Comparison of ENCODE assay signal across 8 cellular contexts in genomic region chr5:32531885-32532520, GRCh38. TPM values are rescaled to one million over a fixed set of nuclear protein-coding genes. Genes with fewer than 3 reads are reported as not detected.
DNase-seq lines count a peak whose midpoint lies in the region; ATAC-seq, FAIRE-seq and TF ChIP-seq lines count a peak whose summit lies in the region.

No MANE protein-coding gene starts in this region.

- BruUV-seq in K562 (replicated peaks; lab: Mats Ljungman, UMichigan) = no TSS peak

- no peak overlapping the region for H2AFZ ChIP-seq in K562 (ENCODE audit: low read depth, low read length)

- intact Hi-C loops in CD4-positive, alpha-beta T cell (cut with DNase I, micrococcal nuclease) = loop anchor here (1.0 to 5.0 kb wide), 5 partner anchors 30 to 1475 kb away; partner anchors contain the start of genes SUB1 (in 2 of the 2) and AMACR (in 1 of the 2)
- intact Hi-C loops in K562 (cut with micrococcal nuclease) = loop anchor here (5.0 kb wide), 1 partner anchor 55 kb away; the partner anchor contains the start of gene SUB1

- H3K4me1 Mint-ChIP-seq in CD4-positive, alpha-beta T cell (ENCODE audit: low read depth) = peaks cover 53% of the 10 kb centered on the region
- H3K4me1 Mint-ChIP-seq in natural killer cell treated with Interleukin-12 subunit alpha and Interleukin-12 subunit beta and Interleukin-15 and Interleukin-18, amount 100 ng/mL, for 72 hours (ENCODE audit: low read depth in 2 of 2) = peaks cover 4 to 15% of the 10 kb centered on the region in 2 donors

- CTCF ChIA-PET in CD4-positive, alpha-beta T cell (lab: Charles Lee) = interaction anchor here (0.5 to 1.9 kb wide), 3 partner anchors 14 to 58 kb away, joined by 3 to 10 read pairs (median 9); no protein-coding TSS in a partner anchor
- CTCF ChIA-PET in K562 (lab: Yijun Ruan, JAX; ENCODE audit: low intra/inter-chr PET ratio) = no interaction called here

- peaks cover 4% of the 10 kb centered on the region for H3K4me1 ChIP-seq in RWPE2 (ENCODE audit: insufficient read depth, poor library complexity, severe bottlenecking)
- H3K4me1 ChIP-seq in K562 (replicated peaks in 1 of 2; ENCODE audit: control insufficient read depth in 2 of 2, insufficient read depth in 2 of 2, low read length in 2 of 2) = 0 out of 5 replicates have a peak, but pooled peaks cover 0 to 2% of the 10 kb centered on the region in 2 experiments
- peaks cover 8% of the 10 kb centered on the region for H3K4me1 ChIP-seq in suprapubic skin

- peak; percentile 27 to 59 (median 38) for DNase-seq in CD4-positive, alpha-beta T cell
- no peak for DNase-seq in RWPE2 (ENCODE audit: low spot score)
- no peak for DNase-seq in K562 (ENCODE audit: extremely low read depth in 1 of 4, low spot score in 3 of 4)
- no peak for DNase-seq in natural killer cell treated with Interleukin-12 subunit alpha and Interleukin-12 subunit beta and Interleukin-15 and Interleukin-18, amount 100 ng/mL, for 72 hours (ENCODE audit: low spot score)
- no peak for DNase-seq in suprapubic skin (ENCODE audit: low spot score in 2 of 2)
- no peak for DNase-seq in Kasumi-1 (lab: John Stamatoyannopoulos, UW)

- TF ChIP-seq RAD21 in K562 (CRISPR knock-in tag; conservative IDR thresholded peaks at IDR 0.05 in 1 of 2, IDR thresholded peaks at IDR 0.05 in 1 of 2) = no peak

- no peaks in the 10 kb centered on the region for H3K27me3 ChIP-seq in CD4-positive, alpha-beta T cell (ENCODE audit: control insufficient read depth, insufficient read depth, low read length)
- H3K27me3 ChIP-seq in RWPE2 (ENCODE audit: insufficient read depth, poor library complexity, severe bottlenecking) (no peaks in the 10 kb centered on the region), K562 (ENCODE audit: control insufficient read depth in 2 of 2, insufficient read depth in 2 of 2, low read length in 2 of 2) (peaks cover 8 to 18% of the 10 kb centered on the region in 2 experiments; a peak in 4 of 5 replicates), suprapubic skin (no peaks in the 10 kb centered on the region)

- H3K4me3 ChIP-seq in RWPE2 (ENCODE audit: severe bottlenecking) (no peak overlapping the region), K562 (no peak overlapping the region), suprapubic skin (no peak overlapping the region)

- H3K27ac Mint-ChIP-seq in CD4-positive, alpha-beta T cell = peak overlapping the region; percentile 94
- H3K27ac Mint-ChIP-seq in natural killer cell treated with Interleukin-12 subunit alpha and Interleukin-12 subunit beta and Interleukin-15 and Interleukin-18, amount 100 ng/mL, for 72 hours = peak overlapping the region; percentile 79 to 98

- peaks cover 17% of the 10 kb centered on the region for H3K36me3 Mint-ChIP-seq in CD4-positive, alpha-beta T cell (ENCODE audit: low read depth)
- no peaks in the 10 kb centered on the region for H3K36me3 Mint-ChIP-seq in natural killer cell treated with Interleukin-12 subunit alpha and Interleukin-12 subunit beta and Interleukin-15 and Interleukin-18, amount 100 ng/mL, for 72 hours

- no peaks in the 10 kb centered on the region for H3K27me3 Mint-ChIP-seq in CD4-positive, alpha-beta T cell
- peaks cover 0 to 2% of the 10 kb centered on the region in 2 donors for H3K27me3 Mint-ChIP-seq in natural killer cell treated with Interleukin-12 subunit alpha and Interleukin-12 subunit beta and Interleukin-15 and Interleukin-18, amount 100 ng/mL, for 72 hours

- ATAC-seq in CD4-positive, alpha-beta T cell (ENCODE audit: poor library complexity) = peak; percentile 74
- ATAC-seq in GM19043 (IDR thresholded peaks at IDR 0.05; ENCODE audit: low read depth, unreplicated experiment) (peak; percentile 42), HG03342 (IDR thresholded peaks at IDR 0.05; ENCODE audit: unreplicated experiment) (peak; percentile 65), RWPE2 (ENCODE audit: low read depth) (peak; percentile 48), K562 (peak; percentile 60)
- peak; percentile 74 to 83 for ATAC-seq in natural killer cell treated with Interleukin-12 subunit alpha and Interleukin-12 subunit beta and Interleukin-15 and Interleukin-18, amount 100 ng/mL, for 72 hours

- no peaks in the 10 kb centered on the region for H3K36me3 ChIP-seq in RWPE2 (ENCODE audit: low read depth)
- H3K36me3 ChIP-seq in K562 (ENCODE audit: control insufficient read depth, insufficient read depth, low read length) = no peaks in the 10 kb centered on the region
- H3K36me3 ChIP-seq in suprapubic skin = no peaks in the 10 kb centered on the region

- H3K27ac ChIP-seq in CD4-positive, alpha-beta T cell (ENCODE audit: low read depth, low read length) = peak overlapping the region; percentile 88
- no peak overlapping the region for H3K27ac ChIP-seq in RWPE2 (ENCODE audit: poor library complexity, severe bottlenecking)
- no peak overlapping the region for H3K27ac ChIP-seq in K562 (ENCODE audit: extremely low read depth, low read depth, low read length)
- no peak overlapping the region for H3K27ac ChIP-seq in suprapubic skin

- H3K79me2 ChIP-seq in K562 (ENCODE audit: control insufficient read depth, insufficient read depth, low read length) = no peaks in the 10 kb centered on the region

- peak overlapping the region; percentile 87 for H3K4me3 Mint-ChIP-seq in CD4-positive, alpha-beta T cell
- peak overlapping the region; percentile 97 for H3K4me3 Mint-ChIP-seq in natural killer cell treated with Interleukin-12 subunit alpha and Interleukin-12 subunit beta and Interleukin-15 and Interleukin-18, amount 100 ng/mL, for 72 hours

- H3K9me3 ChIP-seq in CD4-positive, alpha-beta T cell (ENCODE audit: control insufficient read depth, low read length) = no peaks in the 10 kb centered on the region
- no peaks in the 10 kb centered on the region for H3K9me3 ChIP-seq in RWPE2 (ENCODE audit: severe bottlenecking)
- H3K9me3 ChIP-seq in K562 (replicated peaks; ENCODE audit: control insufficient read depth, insufficient read depth, low read depth, low read length) = no peaks in the 10 kb centered on the region
- no peaks in the 10 kb centered on the region for H3K9me3 ChIP-seq in suprapubic skin

- no peak overlapping the region for H3K4me2 ChIP-seq in K562 (ENCODE audit: insufficient read depth, low read length)

- no peak for TF ChIP-seq EP300 in K562 (IDR thresholded peaks at IDR 0.05; ENCODE audit: low read length)
- no peak for TF ChIP-seq EP300 in suprapubic skin (IDR thresholded peaks at IDR 0.05)

- no peak overlapping the region for H3K9ac ChIP-seq in K562 (ENCODE audit: insufficient read depth in 1 of 2, low read depth in 2 of 2, low read length in 2 of 2)

- no peak for TF ChIP-seq POLR2A in K562 (conservative IDR thresholded peaks at IDR 0.05)
- TF ChIP-seq POLR2A in suprapubic skin (IDR thresholded peaks at IDR 0.05) = no peak

- no peaks in the 10 kb centered on the region for H3K9me3 Mint-ChIP-seq in CD4-positive, alpha-beta T cell
- H3K9me3 Mint-ChIP-seq in natural killer cell treated with Interleukin-12 subunit alpha and Interleukin-12 subunit beta and Interleukin-15 and Interleukin-18, amount 100 ng/mL, for 72 hours = no peaks in the 10 kb centered on the region

- TF ChIP-seq CTCF in CD4-positive, alpha-beta T cell (IDR thresholded peaks at IDR 0.05) = no peak
- no peak for TF ChIP-seq CTCF in RWPE2 (IDR thresholded peaks at IDR 0.05; ENCODE audit: poor library complexity, severe bottlenecking)
- no peak for TF ChIP-seq CTCF in K562 (IDR thresholded peaks at IDR 0.05 in 2 of 3, conservative IDR thresholded peaks at IDR 0.05 in 1 of 3; ENCODE audit: insufficient read depth in 2 of 3, low read depth in 1 of 3, low read length in 3 of 3)
- no peak for TF ChIP-seq CTCF in suprapubic skin (IDR thresholded peaks at IDR 0.05)

- no peak for FAIRE-seq in K562 (lab: Jason Lieb, UNC)

- H4K20me1 ChIP-seq in K562 (replicated peaks; ENCODE audit: control insufficient read depth, insufficient read depth, low read length) = no peaks in the 10 kb centered on the region

- no peaks in the 10 kb centered on the region for H3K9me1 ChIP-seq in K562 (ENCODE audit: control insufficient read depth, insufficient read depth, low read length)

- POLR2A ChIA-PET in CD4-positive, alpha-beta T cell (lab: Charles Lee) = interaction anchor here (0.6 to 1.9 kb wide), 8 partner anchors 9 to 357 kb away, joined by 3 to 47 read pairs (median 8); partner anchors contain the start of genes SUB1 and ZFR
- POLR2A ChIA-PET in K562 (lab: Yijun Ruan, JAX) = interaction anchor here (0.5 to 0.6 kb wide), 2 partner anchors 43 to 988 kb away, joined by 3 to 4 read pairs; no protein-coding TSS in a partner anchor

- 0% methylated on average over 8 of the region's 8 CpGs for WGBS in K562 (ENCODE audit: insufficient coverage, low coverage, missing lambda C conversion rate)
- WGBS in suprapubic skin = 22% methylated on average over 7 of the region's 8 CpGs

- in situ Hi-C loops in K562 (cut with MboI) = no loop called here

RNA-seq across cellular contexts. Expression of gene SUB1, which starts 53.4 kb away (rescaled TPM):
- total RNA-seq in CD4-positive, alpha-beta T cell = 100 to 1,000 TPM; 327 to 344 TPM
- total RNA-seq in K562 (2011; cell fraction: chromatin; rRNA removed; ENCODE audit: low replicate concordance) = 59.7 and 153 TPM in 2 replicates
- total RNA-seq in K562 (2011; cell fraction: nucleolus; rRNA removed) = 54.2 and 54.7 TPM in 2 replicates
- 105 and 163 TPM in 2 replicates for total RNA-seq in K562 (2011; cell fraction: nucleoplasm; rRNA removed)
- 259 and 336 TPM in 2 replicates for total RNA-seq in K562 (2014; rRNA removed)
- total RNA-seq in K562 (2014; rRNA removed; fragmentation: Illumina TruSeq; extraction: Trizol) = 779 and 938 TPM in 2 replicates
- total RNA-seq in K562 (2015; rRNA removed; fragmentation: Illumina TruSeq; extraction: Trizol) = 625 and 700 TPM in 2 replicates
- 494 and 558 TPM in 2 replicates for total RNA-seq in K562 (2021)
- 239 and 479 TPM in 2 replicates for polyA plus RNA-seq in K562 (2011; rRNA removed)
- polyA plus RNA-seq in K562 (2011; cell fraction: cytosol; rRNA removed) = 15.5 and 92.3 TPM in 2 replicates
- polyA plus RNA-seq in K562 (2011; cell fraction: nucleus; rRNA removed) = 40.2 and 58.6 TPM in 2 replicates
- polyA plus RNA-seq in K562 (2012) = 355 and 463 TPM in 2 replicates
- polyA plus RNA-seq in K562 (2014; fragmentation: Illumina TruSeq; extraction: Trizol) = 378 and 453 TPM in 2 replicates
- polyA plus RNA-seq in K562 (2014; fragmentation: Nextera tagmentation; extraction: Ambion mirVana) = 100 to 1,000 TPM; 887 to 932 TPM
- polyA plus RNA-seq in K562 (2014; rRNA removed) = 738 and 1,031 TPM in 2 replicates
- 108 and 128 TPM in 2 replicates for polyA minus RNA-seq in K562 (2011; rRNA and poly(A)+ RNA removed)
- 25.9 and 60.5 TPM in 2 replicates for polyA minus RNA-seq in K562 (2011; cell fraction: cytosol; rRNA and poly(A)+ RNA removed)
- 67.4 and 68.0 TPM in 2 replicates for polyA minus RNA-seq in K562 (2011; cell fraction: nucleus; rRNA and poly(A)+ RNA removed)
- total RNA-seq in natural killer cell treated with Interleukin-12 subunit alpha and Interleukin-12 subunit beta and Interleukin-15 and Interleukin-18, amount 100 ng/mL, for 72 hours = 100 to 1,000 TPM; 195 to 273 TPM
- 100 to 1,000 TPM; 128 to 174 (median 137) TPM for total RNA-seq in suprapubic skin

Comparison
In these comparisons a context has a peak if more than half of its experiments do, and no peak if none do; other contexts are left out.
1. DNase-seq: peak in CD4-positive, alpha-beta T cell (10 of 10); none in RWPE2 (single experiment), K562 (0 of 4), natural killer cell treated with Interleukin-12 subunit alpha and Interleukin-12 subunit beta and Interleukin-15 and Interleukin-18, amount 100 ng/mL, for 72 hours (single experiment), suprapubic skin (0 of 2) and Kasumi-1 (0 of 2).
2. Peak in every context shown above with its lines, with median percentiles within 50 percentile points of each other: ATAC-seq.